In genomic region chr13:48131481-48131992, GRCh38 we compare ENCODE assay signal across 20 cellular contexts. TPM values are rescaled to one million over a fixed set of nuclear protein-coding genes. Genes with fewer than 3 reads are reported as not detected.
DNase-seq lines count a peak whose midpoint lies in the region; ATAC-seq and TF ChIP-seq lines count a peak whose summit lies in the region.
"Had no signal": no experiment of that assay in that cellular context is flagged by ENCODE, and none has a peak within 500 bp of the region (broad histone marks: within the 10 kb centered on the region; RNA-seq: fewer than 3 reads in every experiment).

No MANE protein-coding gene starts in this region.

- H3K36me3 Mint-ChIP-seq in Caco-2 (ENCODE audit: insufficient read depth, unreplicated experiment): no peaks in the 10 kb centered on the region
- H3K36me3 Mint-ChIP-seq in activated T-cell treated with anti-CD3 and anti-CD28 coated beads, Interleukin-2, amount 50 U/mL, for 24 hours (ENCODE audit: low read depth): no peaks in the 10 kb centered on the region
- H3K36me3 Mint-ChIP-seq: CD4-positive, CD25-positive, alpha-beta regulatory T cell had no signal

- no peaks in the 10 kb centered on the region for H4K20me1 ChIP-seq in smooth muscle cell (ENCODE audit: low read depth)

- peak; percentile 67 for ATAC-seq in RWPE2 (ENCODE audit: low read depth)
- ATAC-seq: A549 had no signal

- peaks cover 6% of the 10 kb centered on the region; the same call in 1 of the 2 replicates for H3K4me1 ChIP-seq in Caco-2
- peaks cover 13% of the 10 kb centered on the region for H3K4me1 ChIP-seq in RWPE2 (ENCODE audit: insufficient read depth, poor library complexity, severe bottlenecking)
- peaks cover 6% of the 10 kb centered on the region for H3K4me1 ChIP-seq in smooth muscle cell (ENCODE audit: low read depth)
- H3K4me1 ChIP-seq: A549, SJCRH30 had no signal

- H3K9ac ChIP-seq in smooth muscle cell (ENCODE audit: low read depth): no peak overlapping the region

- H3K27ac Mint-ChIP-seq in Caco-2 (ENCODE audit: unreplicated experiment): no peak overlapping the region
- H3K27ac Mint-ChIP-seq in activated T-cell treated with anti-CD3 and anti-CD28 coated beads, Interleukin-2, amount 50 U/mL, for 24 hours: no peak overlapping the region
- H3K27ac Mint-ChIP-seq: B cell had no signal

- POLR2A ChIA-PET in Caco-2 (lab: Charles Lee): no interaction called here

- WGBS in smooth muscle cell (ENCODE audit: low lambda C conversion rate): 48% methylated on average over 2 of the region's 2 CpGs

- H3K4me1 Mint-ChIP-seq in Caco-2 (ENCODE audit: low read depth, unreplicated experiment): no peaks in the 10 kb centered on the region
- H3K4me1 Mint-ChIP-seq in activated T-cell treated with anti-CD3 and anti-CD28 coated beads, Interleukin-2, amount 50 U/mL, for 24 hours (ENCODE audit: low read depth): peaks cover 27% of the 10 kb centered on the region

- H3K27ac ChIP-seq in RWPE2 (ENCODE audit: poor library complexity, severe bottlenecking) (no peak overlapping the region), smooth muscle cell (ENCODE audit: low read depth) (peak overlapping the region; percentile 16)
- H3K27ac ChIP-seq: A549, SJCRH30 had no signal

- H3K9me3 Mint-ChIP-seq in Caco-2 (ENCODE audit: unreplicated experiment): no peaks in the 10 kb centered on the region
- no peaks in the 10 kb centered on the region for H3K9me3 Mint-ChIP-seq in activated T-cell treated with anti-CD3 and anti-CD28 coated beads, Interleukin-2, amount 50 U/mL, for 24 hours

- peak overlapping the region; percentile 28 for H3K4me3 Mint-ChIP-seq in Caco-2 (ENCODE audit: unreplicated experiment)
- no peak overlapping the region for H3K4me3 Mint-ChIP-seq in activated T-cell treated with anti-CD3 and anti-CD28 coated beads, Interleukin-2, amount 50 U/mL, for 24 hours
- H3K4me3 Mint-ChIP-seq: B cell; CD4-positive, CD25-positive, alpha-beta regulatory T cell had no signal

- no peaks in the 10 kb centered on the region for H3K27me3 ChIP-seq in Caco-2 (replicated peaks; ENCODE audit: control insufficient read depth, insufficient read depth, low read length)
- no peaks in the 10 kb centered on the region for H3K27me3 ChIP-seq in RWPE2 (ENCODE audit: insufficient read depth, poor library complexity, severe bottlenecking)
- no peaks in the 10 kb centered on the region for H3K27me3 ChIP-seq in smooth muscle cell (ENCODE audit: low read depth)
- H3K27me3 ChIP-seq: SJCRH30 had no signal

- no peaks in the 10 kb centered on the region for H3K79me2 ChIP-seq in smooth muscle cell (ENCODE audit: low read depth)

- TF ChIP-seq CTCF in Caco-2 (IDR thresholded peaks at IDR 0.05; ENCODE audit: insufficient read depth in 1 of 2, low read depth in 1 of 2, low read length in 1 of 2, severe bottlenecking in 1 of 2, unreplicated experiment in 1 of 2) (no peak), RWPE2 (IDR thresholded peaks at IDR 0.05; ENCODE audit: poor library complexity, severe bottlenecking) (no peak), epithelial cell of esophagus (IDR thresholded peaks at IDR 0.05; ENCODE audit: insufficient read depth, low read depth, low read length, missing control alignments) (no peak), smooth muscle cell (IDR thresholded peaks at IDR 0.05; ENCODE audit: borderline replicate concordance, insufficient read depth, poor library complexity, severe bottlenecking) (no peak)

- H3F3A ChIP-seq in smooth muscle cell (ENCODE audit: low read depth): peaks cover 6% of the 10 kb centered on the region

- BruUV-seq in Caco-2 (replicated peaks; lab: Mats Ljungman, UMichigan): no TSS peak

- H3K4me2 ChIP-seq in smooth muscle cell: peak overlapping the region; percentile 18
- H3K4me2 ChIP-seq: A549 had no signal

- CTCF ChIA-PET in Caco-2 (lab: Charles Lee): interaction anchor here (1.1 kb wide), 1 partner anchor 448 kb away, joined by 5 read pairs; no protein-coding TSS in a partner anchor

- H3K9me3 ChIP-seq in Caco-2 (no peaks in the 10 kb centered on the region), RWPE2 (ENCODE audit: severe bottlenecking) (no peaks in the 10 kb centered on the region), smooth muscle cell (replicated peaks; ENCODE audit: low read depth) (no peaks in the 10 kb centered on the region)
- H3K9me3 ChIP-seq: A549, MG63, SJCRH30 had no signal

- no peaks in the 10 kb centered on the region for H3K36me3 ChIP-seq in Caco-2 (ENCODE audit: control insufficient read depth, insufficient read depth, low read length)
- H3K36me3 ChIP-seq in RWPE2 (ENCODE audit: low read depth): no peaks in the 10 kb centered on the region
- H3K36me3 ChIP-seq in smooth muscle cell (ENCODE audit: low read depth): no peaks in the 10 kb centered on the region
- H3K36me3 ChIP-seq: MG63, SJCRH30 had no signal

- peak overlapping the region; percentile 60 for H2AFZ ChIP-seq in smooth muscle cell (ENCODE audit: low read depth)

- H3K27me3 Mint-ChIP-seq in Caco-2 (ENCODE audit: insufficient read depth, unreplicated experiment): no peaks in the 10 kb centered on the region
- H3K27me3 Mint-ChIP-seq in activated T-cell treated with anti-CD3 and anti-CD28 coated beads, Interleukin-2, amount 50 U/mL, for 24 hours: no peaks in the 10 kb centered on the region

- no peak overlapping the region for H3K4me3 ChIP-seq in Caco-2 (ENCODE audit: low read depth, low read length)
- no peak overlapping the region for H3K4me3 ChIP-seq in RWPE2 (ENCODE audit: severe bottlenecking)
- no peak overlapping the region for H3K4me3 ChIP-seq in epithelial cell of esophagus (ENCODE audit: low read length)
- H3K4me3 ChIP-seq in smooth muscle cell: no peak overlapping the region
- H3K4me3 ChIP-seq: A549, MG63, SJCRH30 had no signal

- intact Hi-C loops in Caco-2 (cut with micrococcal nuclease; ENCODE audit: unreplicated experiment): no loop called here

- DNase-seq in Caco-2: no peak
- no peak for DNase-seq in RWPE2 (ENCODE audit: low spot score)
- peak; percentile 68 for DNase-seq in epithelial cell of esophagus (ENCODE audit: low read depth)
- DNase-seq in smooth muscle cell (lab: John Stamatoyannopoulos, UW; ENCODE audit: unreplicated experiment): no peak
- DNase-seq in RKO (ENCODE audit: low spot score): no peak
- no peak for DNase-seq in dedifferentiated amniotic fluid mesenchymal stem cell (ENCODE audit: extremely low spot score)
- no peak for DNase-seq in activated T-cell treated with anti-CD3 and anti-CD28 coated beads, Interleukin-2, amount 50 U/mL, for 24 hours
- DNase-seq: CD4-positive, CD25-positive, alpha-beta regulatory T cell; DMS79; Kasumi-1; MG63; NCI-H1436; NCI-H187 treated with DMSO at 0.1 percent for 48 hours; NCI-H2107; NCI-H2227 treated with DMSO at 0.1 percent for 48 hours; NCI-H510A treated with DMSO at 0.1 percent for 48 hours; NCI-H748 treated with DMSO at 0.1 percent for 48 hours; SJCRH30 had no signal

RNA-seq across cellular contexts. Expression of gene MED4, which starts 36.6 kb away (rescaled TPM):
- 56.8 and 62.1 TPM in 2 replicates for total RNA-seq in Caco-2 (2022)
- total RNA-seq in smooth muscle cell: 42.8 and 47.7 TPM in 2 replicates
- polyA plus RNA-seq in smooth muscle cell: 59.9 and 63.9 TPM in 2 replicates
